In the genomic region with DNA sequence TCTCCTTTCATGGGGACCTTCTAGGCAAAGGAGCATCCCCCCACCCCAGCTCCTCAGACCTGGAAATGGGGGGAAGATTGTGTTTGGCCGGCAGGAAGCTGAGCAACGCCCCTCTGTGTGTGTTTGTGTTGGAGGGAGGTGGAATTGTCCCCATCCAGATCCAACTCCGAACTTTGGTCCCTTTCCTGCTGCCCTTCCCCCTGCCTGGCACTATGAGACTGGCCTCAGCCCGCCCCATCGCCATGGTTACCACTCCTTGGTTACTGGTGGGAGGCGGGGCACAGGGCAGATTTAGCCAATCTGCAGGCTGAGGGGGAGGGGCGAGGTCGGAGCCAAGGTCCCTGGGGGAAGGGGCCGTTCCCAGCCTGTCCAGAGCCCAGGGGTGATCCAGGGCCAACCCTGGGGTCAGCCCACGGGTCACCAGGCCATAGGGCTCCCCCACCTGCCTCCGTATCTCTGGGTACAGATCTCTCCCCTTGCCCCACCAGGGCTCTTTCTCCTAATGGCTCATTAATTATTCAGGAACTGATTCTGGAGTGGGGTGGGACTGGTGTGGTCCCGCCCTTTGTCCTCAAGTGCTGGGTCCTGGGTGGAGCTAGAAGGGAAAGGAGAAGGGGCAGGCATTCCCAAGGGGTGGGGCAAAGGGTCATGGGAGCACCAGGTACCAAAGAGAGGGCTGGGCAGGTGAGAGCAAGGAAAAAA, we compare ENCODE assay signal across 9 cellular contexts. TPM values are rescaled to one million over a fixed set of nuclear protein-coding genes. Genes with fewer than 3 reads are reported as not detected.
DNase-seq lines count a peak whose midpoint lies in the region; ATAC-seq and TF ChIP-seq lines count a peak whose summit lies in the region.
"Had no signal": no experiment of that assay in that cellular context is flagged by ENCODE, and none has a peak within 500 bp of the region (broad histone marks: within the 10 kb centered on the region; RNA-seq: fewer than 3 reads in every experiment).

No MANE protein-coding gene starts in this region.

- peak in 2 of 8 donors; percentile 18 to 30 for ATAC-seq in heart right ventricle
- peak; percentile 59 for ATAC-seq in left lobe of liver
- ATAC-seq in T-helper 17 cell: no peak
- no peak for ATAC-seq in gastrocnemius medialis

- intact Hi-C loops in heart right ventricle (cut with DNase I) (no loop called here), cardiac septum (cut with DNase I) (no loop called here), gastrocnemius medialis (cut with DNase I; ENCODE audit: low total_unique reads) (no loop called here)

- in situ Hi-C loops in gastrocnemius medialis (cut with MboI; ENCODE audit: low sequenced_read_pairs in 4 of 4): loop anchor here (25.0 kb wide), 3 partner anchors 391 to 516 kb away; a partner anchor contains a TSS

- H3K4me3 Mint-ChIP-seq in T-helper 17 cell: no peak overlapping the region
- H3K4me3 Mint-ChIP-seq: activated B cell treated with CpG ODN at 0.5 μM for 24 hours had no signal

- TF ChIP-seq CTCF in heart right ventricle (IDR thresholded peaks at IDR 0.05) (no peak), gastrocnemius medialis (IDR thresholded peaks at IDR 0.05 in 4 of 5, conservative IDR thresholded peaks at IDR 0.05 in 1 of 5) (no peak)

- H3K27ac Mint-ChIP-seq in T-helper 17 cell: no peak overlapping the region
- H3K27ac Mint-ChIP-seq: activated B cell treated with CpG ODN at 0.5 μM for 24 hours had no signal

- DNase-seq in heart right ventricle (peak; percentile 42 to 50), cardiac septum (ENCODE audit: low spot score) (no peak), amygdala (lab: John Stamatoyannopoulos, UW) (peak in 51 of 56 donors; percentile 21 to 89 (median 70)), left lobe of liver (ENCODE audit: low spot score) (peak; percentile 99), ureter (ENCODE audit: low spot score) (peak; percentile 91), NCI-H1048 (lab: John Stamatoyannopoulos, UW) (no peak), T-helper 17 cell (no peak), gastrocnemius medialis (no peak)
- DNase-seq: activated B cell treated with CpG ODN at 0.5 μM for 24 hours had no signal

- no peak for TF ChIP-seq POLR2A in gastrocnemius medialis (IDR thresholded peaks at IDR 0.05)

- H3K36me3 Mint-ChIP-seq in T-helper 17 cell (ENCODE audit: low read depth): peaks cover 2% of the 10 kb centered on the region

- H3K36me3 ChIP-seq in heart right ventricle: no peaks in the 10 kb centered on the region
- no peaks in the 10 kb centered on the region for H3K36me3 ChIP-seq in gastrocnemius medialis

- H3K4me1 ChIP-seq in heart right ventricle (peaks cover 0 to 30% (median 17%) of the 10 kb centered on the region in 9 donors), gastrocnemius medialis (no peaks in the 10 kb centered on the region)

- H3K27me3 ChIP-seq in heart right ventricle (no peaks in the 10 kb centered on the region), gastrocnemius medialis (no peaks in the 10 kb centered on the region)

- WGBS in heart right ventricle, 2 donors: 52 to 71% methylated on average over 12 of the region's 12 CpGs

- H3K27me3 Mint-ChIP-seq in T-helper 17 cell: peaks cover 18% of the 10 kb centered on the region

- peaks cover 6% of the 10 kb centered on the region for H3K4me1 Mint-ChIP-seq in T-helper 17 cell

- H3K27ac ChIP-seq in heart right ventricle: no peak overlapping the region
- no peak overlapping the region for H3K27ac ChIP-seq in gastrocnemius medialis

- H3K9me3 ChIP-seq in heart right ventricle: no peaks in the 10 kb centered on the region
- H3K9me3 ChIP-seq in T-helper 17 cell (ENCODE audit: control insufficient read depth, low read length, poor library complexity, severe bottlenecking): no peaks in the 10 kb centered on the region
- no peaks in the 10 kb centered on the region for H3K9me3 ChIP-seq in gastrocnemius medialis

- H3K4me3 ChIP-seq in heart right ventricle (no peak overlapping the region), gastrocnemius medialis (no peak overlapping the region)

RNA-seq across cellular contexts. Expression of a gene that starts 15.2 kb away (rescaled TPM):
- total RNA-seq in heart right ventricle (10 to 100 TPM in 1 of 10 donors, 1 to 10 TPM in 9; 2.5 to 10.3 (median 5.0) TPM), cardiac septum (9.1 TPM), left lobe of liver (290 TPM), ureter (405 TPM), T-helper 17 cell (1 to 10 TPM in 1 of 2 donors, under 1 TPM in 1; 0.52 to 5.9 TPM), gastrocnemius medialis (1 to 10 TPM; 1.8 to 2.6 (median 2.5) TPM)
- polyA plus RNA-seq in heart right ventricle: 1 to 10 TPM; 1.7 to 2.6 TPM
- total RNA-seq: activated B cell treated with CpG ODN at 0.5 μM for 24 hours had no signal

Comparison
In these comparisons a context has a peak if more than half of its experiments do, and no peak if none do; other contexts are left out.
1. DNase-seq: peak in heart right ventricle (2 of 2), amygdala (51 of 56), left lobe of liver (single experiment) and ureter (single experiment); none in cardiac septum (single experiment), NCI-H1048 (single experiment), T-helper 17 cell (0 of 3) and gastrocnemius medialis (0 of 2).
2. RNA of a gene that starts 15.2 kb away (total RNA-seq): 405 TPM in ureter (single experiment) and 290 TPM in left lobe of liver (single experiment); 9.1 TPM in cardiac septum (single experiment), 0.52 to 5.9 TPM in T-helper 17 cell, 2.5 to 10.3 TPM in heart right ventricle and 1.8 to 2.6 TPM in gastrocnemius medialis; every median in the first group is over 10 times any median in the second.